2 cellular contexts compared by ENCODE assay signal in the genomic region with DNA sequence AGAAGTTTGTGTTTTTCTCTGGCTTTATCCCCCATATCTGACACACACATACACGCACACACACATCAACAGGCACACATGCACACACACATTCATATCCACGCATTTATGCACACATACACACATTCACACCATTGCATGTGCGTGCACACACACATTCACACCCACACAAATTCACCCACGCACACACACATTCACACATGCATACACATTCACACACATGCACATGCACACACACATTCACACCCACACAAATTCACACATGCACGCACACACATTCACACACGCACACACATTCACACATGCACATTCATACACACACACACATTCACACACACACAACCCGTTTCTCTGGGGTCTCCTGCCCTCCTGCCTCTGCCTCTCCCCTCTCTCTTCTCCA.
TF ChIP-seq lines count a peak whose summit lies in the region.

No MANE protein-coding gene starts in this region.

TF ChIP-seq in HepG2, 621 proteins besides CTCF, POLR2A, EP300 and RAD21:
- TF ChIP-seq, protein P1, sequence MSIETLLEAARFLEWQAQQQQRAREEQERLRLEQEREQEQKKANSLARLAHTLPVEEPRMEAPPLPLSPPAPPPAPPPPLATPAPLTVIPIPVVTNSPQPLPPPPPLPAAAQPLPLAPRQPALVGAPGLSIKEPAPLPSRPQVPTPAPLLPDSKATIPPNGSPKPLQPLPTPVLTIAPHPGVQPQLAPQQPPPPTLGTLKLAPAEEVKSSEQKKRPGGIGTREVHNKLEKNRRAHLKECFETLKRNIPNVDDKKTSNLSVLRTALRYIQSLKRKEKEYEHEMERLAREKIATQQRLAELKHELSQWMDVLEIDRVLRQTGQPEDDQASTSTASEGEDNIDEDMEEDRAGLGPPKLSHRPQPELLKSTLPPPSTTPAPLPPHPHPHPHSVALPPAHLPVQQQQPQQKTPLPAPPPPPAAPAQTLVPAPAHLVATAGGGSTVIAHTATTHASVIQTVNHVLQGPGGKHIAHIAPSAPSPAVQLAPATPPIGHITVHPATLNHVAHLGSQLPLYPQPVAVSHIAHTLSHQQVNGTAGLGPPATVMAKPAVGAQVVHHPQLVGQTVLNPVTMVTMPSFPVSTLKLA (IDR thresholded peaks at IDR 0.05) = peak; percentile 90
- TF ChIP-seq NBN (conservative IDR thresholded peaks at IDR 0.05) = 0 out of 2 replicates have a peak, but pooled peaks have one; percentile 43
- TF ChIP-seq, protein P2, sequence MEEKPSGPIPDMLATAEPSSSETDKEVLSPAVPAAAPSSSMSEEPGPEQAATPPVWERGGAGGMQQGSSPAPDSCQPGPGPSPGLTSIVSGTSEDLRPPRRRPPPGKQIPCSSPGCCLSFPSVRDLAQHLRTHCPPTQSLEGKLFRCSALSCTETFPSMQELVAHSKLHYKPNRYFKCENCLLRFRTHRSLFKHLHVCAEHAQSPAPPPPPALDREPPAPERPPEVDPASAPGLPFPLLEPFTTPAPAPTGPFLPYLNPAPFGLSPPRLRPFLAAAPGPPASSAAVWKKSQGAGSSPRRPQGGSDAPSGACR (CRISPR knock-in tag; IDR thresholded peaks at IDR 0.05) = no peak
- no peak for TF ChIP-seq ZNF674 (CRISPR knock-in tag; IDR thresholded peaks at IDR 0.05; ENCODE audit: low read depth)
- no peak for TF ChIP-seq YEATS2 (CRISPR knock-in tag; IDR thresholded peaks at IDR 0.05; ENCODE audit: borderline replicate concordance)

TF ChIP-seq in GM12878, 131 proteins besides CTCF, POLR2A, EP300 and RAD21:
- TF ChIP-seq, protein P3, sequence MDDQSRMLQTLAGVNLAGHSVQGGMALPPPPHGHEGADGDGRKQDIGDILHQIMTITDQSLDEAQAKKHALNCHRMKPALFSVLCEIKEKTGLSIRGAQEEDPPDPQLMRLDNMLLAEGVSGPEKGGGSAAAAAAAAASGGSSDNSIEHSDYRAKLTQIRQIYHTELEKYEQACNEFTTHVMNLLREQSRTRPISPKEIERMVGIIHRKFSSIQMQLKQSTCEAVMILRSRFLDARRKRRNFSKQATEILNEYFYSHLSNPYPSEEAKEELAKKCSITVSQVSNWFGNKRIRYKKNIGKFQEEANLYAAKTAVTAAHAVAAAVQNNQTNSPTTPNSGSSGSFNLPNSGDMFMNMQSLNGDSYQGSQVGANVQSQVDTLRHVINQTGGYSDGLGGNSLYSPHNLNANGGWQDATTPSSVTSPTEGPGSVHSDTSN (IDR thresholded peaks at IDR 0.05; ENCODE audit: insufficient replicate concordance, low read depth, low read length) = peak; percentile 23
- TF ChIP-seq, protein P4, sequence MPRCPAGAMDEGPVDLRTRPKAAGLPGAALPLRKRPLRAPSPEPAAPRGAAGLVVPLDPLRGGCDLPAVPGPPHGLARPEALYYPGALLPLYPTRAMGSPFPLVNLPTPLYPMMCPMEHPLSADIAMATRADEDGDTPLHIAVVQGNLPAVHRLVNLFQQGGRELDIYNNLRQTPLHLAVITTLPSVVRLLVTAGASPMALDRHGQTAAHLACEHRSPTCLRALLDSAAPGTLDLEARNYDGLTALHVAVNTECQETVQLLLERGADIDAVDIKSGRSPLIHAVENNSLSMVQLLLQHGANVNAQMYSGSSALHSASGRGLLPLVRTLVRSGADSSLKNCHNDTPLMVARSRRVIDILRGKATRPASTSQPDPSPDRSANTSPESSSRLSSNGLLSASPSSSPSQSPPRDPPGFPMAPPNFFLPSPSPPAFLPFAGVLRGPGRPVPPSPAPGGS (IDR thresholded peaks at IDR 0.05; ENCODE audit: borderline replicate concordance, insufficient read depth, low read depth, low read length, poor library complexity, severe bottlenecking) = peak; percentile 92
- TF ChIP-seq SPI1 (IDR thresholded peaks at IDR 0.05; ENCODE audit: borderline replicate concordance, insufficient read depth, low read depth, low read length) = no peak
